Comparison of ENCODE assay signal across 8 cellular contexts in genomic region chr2:234308814-234309195, GRCh38.
DNase-seq lines count a peak whose midpoint lies in the region; ATAC-seq and TF ChIP-seq lines count a peak whose summit lies in the region.

No MANE protein-coding gene starts in this region.

- H2AFZ ChIP-seq in smooth muscle cell (ENCODE audit: low read depth): no peak overlapping the region

- H3K4me1 ChIP-seq in smooth muscle cell (ENCODE audit: low read depth): peaks cover 30% of the 10 kb centered on the region

- peak; percentile 89 for ATAC-seq in GM18870 (IDR thresholded peaks at IDR 0.05; ENCODE audit: unreplicated experiment)
- peak; percentile 79 for ATAC-seq in HG03064 (IDR thresholded peaks at IDR 0.05; ENCODE audit: low read depth, unreplicated experiment)

- no peaks in the 10 kb centered on the region for H3F3A ChIP-seq in smooth muscle cell (ENCODE audit: low read depth)

- no peaks in the 10 kb centered on the region for H3K79me2 ChIP-seq in smooth muscle cell (ENCODE audit: low read depth)

- H3K27ac ChIP-seq in smooth muscle cell (ENCODE audit: low read depth): peak overlapping the region; percentile 45

- no peak overlapping the region for H3K9ac ChIP-seq in smooth muscle cell (ENCODE audit: low read depth)

- H3K9me3 ChIP-seq in smooth muscle cell (replicated peaks; ENCODE audit: low read depth): no peaks in the 10 kb centered on the region

- no peak overlapping the region for H3K4me3 ChIP-seq in smooth muscle cell

- no peak overlapping the region for H3K4me2 ChIP-seq in smooth muscle cell

- DNase-seq in T-helper 9 cell: peak; percentile 43
- DNase-seq in effector CD4-positive, alpha-beta T cell: peak; percentile 62
- no peak for DNase-seq in smooth muscle cell (lab: John Stamatoyannopoulos, UW; ENCODE audit: unreplicated experiment)
- DNase-seq in NCI-H226: no peak
- no peak for DNase-seq in cerebellar cortex (ENCODE audit: low spot score)
- no peak for DNase-seq in NCI-H1092 treated with DMSO at 0.1 percent for 48 hours (lab: John Stamatoyannopoulos, UW)

- WGBS in smooth muscle cell (ENCODE audit: low lambda C conversion rate): 71% methylated on average over 6 of the region's 6 CpGs

- no peak for TF ChIP-seq CTCF in smooth muscle cell (IDR thresholded peaks at IDR 0.05; ENCODE audit: borderline replicate concordance, insufficient read depth, poor library complexity, severe bottlenecking)

- no peaks in the 10 kb centered on the region for H4K20me1 ChIP-seq in smooth muscle cell (ENCODE audit: low read depth)

- no peaks in the 10 kb centered on the region for H3K36me3 ChIP-seq in smooth muscle cell (ENCODE audit: low read depth)

- H3K27me3 ChIP-seq in smooth muscle cell (ENCODE audit: low read depth): no peaks in the 10 kb centered on the region

Comparison
In these comparisons a context has a peak if more than half of its experiments do, and no peak if none do; other contexts are left out.
1. DNase-seq: peak in T-helper 9 cell (single experiment) and effector CD4-positive, alpha-beta T cell (single experiment); none in smooth muscle cell (single experiment), NCI-H226 (single experiment), cerebellar cortex (single experiment) and NCI-H1092 treated with DMSO at 0.1 percent for 48 hours (single experiment).